In genomic region chr9:127898433-127899199, GRCh38 we compare ENCODE assay signal across 8 cellular contexts. TPM values are rescaled to one million over a fixed set of nuclear protein-coding genes. Genes with fewer than 3 reads are reported as not detected.
DNase-seq lines count a peak whose midpoint lies in the region; ATAC-seq and TF ChIP-seq lines count a peak whose summit lies in the region.

No MANE protein-coding gene starts in this region.

- H3K9me3 ChIP-seq in Karpas-422 (ENCODE audit: low read length) (peaks cover 5% of the 10 kb centered on the region), gastrocnemius medialis (no peaks in the 10 kb centered on the region)

- H3K4me3 ChIP-seq in Karpas-422 (ENCODE audit: low read length) (peak overlapping the region; percentile 81), gastrocnemius medialis (peak overlapping the region; percentile 89 to 94 (median 90))

- H3K27ac ChIP-seq in Karpas-422 (ENCODE audit: low read length) (peak overlapping the region; percentile 63), angular gyrus (ENCODE audit: low read depth, low read length) (peak overlapping the region; percentile 82), gastrocnemius medialis (peak overlapping the region; percentile 90 to 97 (median 93))

- H3K36me3 ChIP-seq in Karpas-422 (ENCODE audit: insufficient read depth, low read length) (peaks cover 35% of the 10 kb centered on the region), gastrocnemius medialis (peaks cover 0 to 25% of the 10 kb centered on the region in 2 donors)

- H3K4me1 ChIP-seq in Karpas-422 (ENCODE audit: low read length), result peaks cover 48% of the 10 kb centered on the region
- H3K4me1 ChIP-seq in gastrocnemius medialis, result peaks cover 23 to 41% of the 10 kb centered on the region in 2 donors

- no peak for TF ChIP-seq POLR2A in gastrocnemius medialis (IDR thresholded peaks at IDR 0.05)

- peaks cover 6% of the 10 kb centered on the region; the same call in 1 of the 2 replicates for H4K20me1 ChIP-seq in Karpas-422 (ENCODE audit: insufficient read depth, low read depth, low read length)

- H3K27me3 ChIP-seq in Karpas-422 (ENCODE audit: low read length), result no peaks in the 10 kb centered on the region
- no peaks in the 10 kb centered on the region for H3K27me3 ChIP-seq in gastrocnemius medialis

- H3K9me2 ChIP-seq in Karpas-422 (replicated peaks; ENCODE audit: insufficient read depth, low read length), result no peaks in the 10 kb centered on the region

- in situ Hi-C loops in gastrocnemius medialis (cut with MboI; ENCODE audit: low sequenced_read_pairs in 4 of 4), result no loop called here

- no peak for TF ChIP-seq CTCF in gastrocnemius medialis (IDR thresholded peaks at IDR 0.05 in 4 of 5, conservative IDR thresholded peaks at IDR 0.05 in 1 of 5)

- DNase-seq in DMS53 (lab: John Stamatoyannopoulos, UW) (peak; percentile 56), DMS53 treated with DMSO at 0.1 percent for 48 hours (lab: John Stamatoyannopoulos, UW; ENCODE audit: unreplicated experiment) (no peak), Karpas-422 (peak; percentile 50), hepatic stellate cell (ENCODE audit: low spot score) (peak; percentile 91), gastrocnemius medialis (no peak)
- no peak for DNase-seq in stimulated activated naive CD4-positive, alpha-beta T cell (lab: John Stamatoyannopoulos, UW)

- no peak overlapping the region for H2AFZ ChIP-seq in Karpas-422 (ENCODE audit: low read length)

- intact Hi-C loops in gastrocnemius medialis (cut with DNase I; ENCODE audit: low total_unique reads), result loop anchor here (5.0 kb wide), 1 partner anchor 446 kb away; the partner anchor contains the start of genes LRSAM1 and RPL12

- H3K4me2 ChIP-seq in Karpas-422 (ENCODE audit: low read depth, low read length, poor library complexity, severe bottlenecking), result peak overlapping the region; percentile 97

- H3K79me2 ChIP-seq in Karpas-422 (ENCODE audit: low read length), result peaks cover 26% of the 10 kb centered on the region

- H3K9ac ChIP-seq in Karpas-422 (ENCODE audit: low read length), result peak overlapping the region; percentile 86

- peak; percentile 18 to 30 for ATAC-seq in gastrocnemius medialis
- ATAC-seq in HG02973 (IDR thresholded peaks at IDR 0.05; ENCODE audit: unreplicated experiment), result no peak

RNA-seq across cellular contexts. Expression of gene ST6GALNAC6, which starts 0.8 kb away (rescaled TPM):
- 21.7 and 55.7 TPM in 2 replicates for total RNA-seq in Karpas-422 (2014; rRNA removed; shearing (Covaris generic); ENCODE audit: low replicate concordance)
- total RNA-seq in gastrocnemius medialis, result 10 to 100 TPM; 46.7 to 69.3 (median 56.9) TPM

RNA-seq across cellular contexts. Expression of gene ST6GALNAC4, which starts 18.2 kb away (rescaled TPM):
- 23.5 and 41.6 TPM in 2 replicates for total RNA-seq in Karpas-422 (2014; rRNA removed; shearing (Covaris generic); ENCODE audit: low replicate concordance)
- total RNA-seq in gastrocnemius medialis, result 10 to 100 TPM; 11.2 to 48.4 (median 23.6) TPM

RNA-seq across cellular contexts. Expression of gene AK1, which starts 21.1 kb away (rescaled TPM):
- 1.0 and 32.6 TPM in 2 replicates for total RNA-seq in Karpas-422 (2014; rRNA removed; shearing (Covaris generic); ENCODE audit: low replicate concordance)
- total RNA-seq in gastrocnemius medialis, result 100 to 1,000 TPM; 240 to 489 (median 359) TPM

RNA-seq across cellular contexts. Expression of gene PIP5KL1, which starts 32.0 kb away (rescaled TPM):
- 2.7 and 3.1 TPM in 2 replicates for total RNA-seq in Karpas-422 (2014; rRNA removed; shearing (Covaris generic); ENCODE audit: low replicate concordance)
- 1 to 10 TPM in 1 of 4 donors, not detected in 3; 4.2 TPM for total RNA-seq in gastrocnemius medialis

RNA-seq across cellular contexts. Expression of gene DPM2, which starts 39.0 kb away (rescaled TPM):
- 21.5 and 34.4 TPM in 2 replicates for total RNA-seq in Karpas-422 (2014; rRNA removed; shearing (Covaris generic); ENCODE audit: low replicate concordance)
- 10 to 100 TPM in 1 of 4 donors, 1 to 10 TPM in 3; 4.7 to 10.4 (median 5.9) TPM for total RNA-seq in gastrocnemius medialis

Comparison
In these comparisons a context has a peak if more than half of its experiments do, and no peak if none do; other contexts are left out.
1. DNase-seq: peak in DMS53 (single experiment), Karpas-422 (single experiment) and hepatic stellate cell (single experiment); none in DMS53 treated with DMSO at 0.1 percent for 48 hours (single experiment), gastrocnemius medialis (0 of 2) and stimulated activated naive CD4-positive, alpha-beta T cell (0 of 6).
2. Peak in every context shown above with its lines, with median percentiles within 50 percentile points of each other: H3K27ac ChIP-seq.